18 cellular contexts compared by ENCODE assay signal in genomic region chr18:10099539-10100140, GRCh38.
DNase-seq lines count a peak whose midpoint lies in the region; ATAC-seq and TF ChIP-seq lines count a peak whose summit lies in the region.
"Had no signal": no experiment of that assay in that cellular context is flagged by ENCODE, and none has a peak within 500 bp of the region (broad histone marks: within the 10 kb centered on the region; RNA-seq: fewer than 3 reads in every experiment).

No MANE protein-coding gene starts in this region.

- no peaks in the 10 kb centered on the region for H3K79me2 ChIP-seq in GM23248 (ENCODE audit: insufficient read depth)

- H3K4me1 Mint-ChIP-seq in T-cell: no peaks in the 10 kb centered on the region
- H3K4me1 Mint-ChIP-seq in stimulated activated effector memory CD8-positive, alpha-beta T cell treated with anti-CD3 and anti-CD28 coated beads, Interleukin-12 subunit alpha, Interleukin-12 subunit beta, amount 100 ng/mL, for 72 hours: no peaks in the 10 kb centered on the region
- H3K4me1 Mint-ChIP-seq: CD4-positive, CD25-positive, alpha-beta regulatory T cell had no signal

- TF ChIP-seq CTCF in AG10803 (conservative IDR thresholded peaks at IDR 0.05; ENCODE audit: low read length) (no peak), foreskin fibroblast (IDR thresholded peaks at IDR 0.05; ENCODE audit: low read depth, low read length) (no peak)

- in situ Hi-C loops in GM23248 (cut with MboI): no loop called here

- no peaks in the 10 kb centered on the region for H3K36me3 ChIP-seq in GM23248 (ENCODE audit: low read depth)

- no peaks in the 10 kb centered on the region for H3K27me3 Mint-ChIP-seq in T-cell
- H3K27me3 Mint-ChIP-seq: CD4-positive, CD25-positive, alpha-beta regulatory T cell had no signal

- no peak overlapping the region for H3K9ac ChIP-seq in GM23248
- H3K9ac ChIP-seq: SK-N-SH had no signal

- peaks cover 17% of the 10 kb centered on the region for H3F3A ChIP-seq in GM23248 (ENCODE audit: insufficient read depth)

- peaks cover 15% of the 10 kb centered on the region; the same call in 1 of the 2 replicates for H3K4me1 ChIP-seq in GM23248 (ENCODE audit: insufficient read depth)

- WGBS in GM23248 (ENCODE audit: low coverage in 1 of 2, low lambda C conversion rate in 2 of 2, missing lambda C conversion rate in 2 of 2), 2 experiments: 28 to 30% methylated on average over 7 of the region's 7 CpGs

- H3K27me3 ChIP-seq in GM23248 (replicated peaks; ENCODE audit: insufficient read depth): no peaks in the 10 kb centered on the region

- no peak overlapping the region for H3K27ac ChIP-seq in GM23248
- H3K27ac ChIP-seq: A549 had no signal

- H4K20me1 ChIP-seq in GM23248 (ENCODE audit: insufficient read depth): no peaks in the 10 kb centered on the region

- H3K27ac Mint-ChIP-seq in T-cell: no peak overlapping the region
- H3K27ac Mint-ChIP-seq in stimulated activated effector memory CD8-positive, alpha-beta T cell treated with anti-CD3 and anti-CD28 coated beads, Interleukin-12 subunit alpha, Interleukin-12 subunit beta, amount 100 ng/mL, for 72 hours: no peak overlapping the region
- H3K27ac Mint-ChIP-seq: CD4-positive, CD25-positive, alpha-beta regulatory T cell had no signal

- H3K9me3 Mint-ChIP-seq in T-cell: peaks cover 0 to under 1% (median 0%) of the 10 kb centered on the region in 3 donors
- no peaks in the 10 kb centered on the region for H3K9me3 Mint-ChIP-seq in stimulated activated effector memory CD8-positive, alpha-beta T cell treated with anti-CD3 and anti-CD28 coated beads, Interleukin-12 subunit alpha, Interleukin-12 subunit beta, amount 100 ng/mL, for 72 hours
- H3K9me3 Mint-ChIP-seq: CD4-positive, CD25-positive, alpha-beta regulatory T cell had no signal

- no peaks in the 10 kb centered on the region for H3K36me3 Mint-ChIP-seq in T-cell
- no peaks in the 10 kb centered on the region for H3K36me3 Mint-ChIP-seq in stimulated activated effector memory CD8-positive, alpha-beta T cell treated with anti-CD3 and anti-CD28 coated beads, Interleukin-12 subunit alpha, Interleukin-12 subunit beta, amount 100 ng/mL, for 72 hours
- H3K36me3 Mint-ChIP-seq: CD4-positive, CD25-positive, alpha-beta regulatory T cell had no signal

- H2AFZ ChIP-seq in GM23248: no peak overlapping the region

- CTCF ChIA-PET in T-cell (lab: Charles Lee): no interaction called here

- ATAC-seq in T-cell (replicated peaks in 1 of 4) (no peak), HG03280 (IDR thresholded peaks at IDR 0.05; ENCODE audit: unreplicated experiment) (no peak)
- ATAC-seq in stimulated activated effector memory CD8-positive, alpha-beta T cell treated with anti-CD3 and anti-CD28 coated beads, Interleukin-12 subunit alpha, Interleukin-12 subunit beta, amount 100 ng/mL, for 72 hours: no peak
- ATAC-seq: A549, Panc1 had no signal

- H3K4me3 Mint-ChIP-seq in T-cell: no peak overlapping the region
- no peak overlapping the region for H3K4me3 Mint-ChIP-seq in stimulated activated effector memory CD8-positive, alpha-beta T cell treated with anti-CD3 and anti-CD28 coated beads, Interleukin-12 subunit alpha, Interleukin-12 subunit beta, amount 100 ng/mL, for 72 hours
- H3K4me3 Mint-ChIP-seq: CD4-positive, CD25-positive, alpha-beta regulatory T cell had no signal

- no peaks in the 10 kb centered on the region for H3K9me3 ChIP-seq in GM23248 (ENCODE audit: low read depth)
- H3K9me3 ChIP-seq: A549, SK-N-SH had no signal

- POLR2A ChIA-PET in T-cell (lab: Charles Lee): no interaction called here

- H3K4me3 ChIP-seq in AG10803 (ENCODE audit: low read length) (no peak overlapping the region), GM23248 (no peak overlapping the region), foreskin fibroblast (ENCODE audit: low read depth in 1 of 2, low read length in 2 of 2) (no peak overlapping the region)
- H3K4me3 ChIP-seq: A549 had no signal

- peak overlapping the region; percentile 22 for H3K4me2 ChIP-seq in GM23248 (ENCODE audit: unreplicated experiment)
- H3K4me2 ChIP-seq: A549, SK-N-SH had no signal

- peak; percentile 85 for DNase-seq in AG10803 (ENCODE audit: low read depth)
- DNase-seq in GM23248: peak; percentile 69
- peak; percentile 27 for DNase-seq in NCI-H69 (lab: John Stamatoyannopoulos, UW)
- DNase-seq in foreskin fibroblast: peak; percentile 80 to 90
- DNase-seq in T-cell: no peak
- DNase-seq in stimulated activated effector memory CD8-positive, alpha-beta T cell treated with anti-CD3 and anti-CD28 coated beads, Interleukin-12 subunit alpha, Interleukin-12 subunit beta, amount 100 ng/mL, for 72 hours (ENCODE audit: low spot score in 2 of 2): no peak
- DNase-seq: Calu3; CD4-positive, CD25-positive, alpha-beta regulatory T cell; DMS79; GF-D8; H7; NCI-H1694; NCI-H774; Right ventricle myocardium superior; SK-N-SH had no signal

- H3K9me2 ChIP-seq in GM23248 (ENCODE audit: insufficient read depth): no peaks in the 10 kb centered on the region
- H3K9me2 ChIP-seq: SK-N-SH had no signal

Comparison
In these comparisons a context has a peak if more than half of its experiments do, and no peak if none do; other contexts are left out.
1. DNase-seq: peak in AG10803 (single experiment), GM23248 (single experiment), NCI-H69 (single experiment) and foreskin fibroblast (2 of 2); none in T-cell (0 of 34) and stimulated activated effector memory CD8-positive, alpha-beta T cell treated with anti-CD3 and anti-CD28 coated beads, Interleukin-12 subunit alpha, Interleukin-12 subunit beta, amount 100 ng/mL, for 72 hours (0 of 2).